ENCODE assay signal across 24 cellular contexts in genomic region chr19:475360-475759, GRCh38. TPM values are rescaled to one million over a fixed set of nuclear protein-coding genes. Genes with fewer than 3 reads are reported as not detected.
"Had no signal": no experiment of that assay in that cellular context is flagged by ENCODE, and none has a peak within 500 bp of the region (broad histone marks: within the 10 kb centered on the region; RNA-seq: fewer than 3 reads in every experiment).

No MANE protein-coding gene starts in this region.

- H3K9me3 ChIP-seq: ascending aorta, body of pancreas, Peyer's patch had no signal

- H3K4me3 Mint-ChIP-seq: activated CD4-positive, alpha-beta T cell treated with anti-CD3 and anti-CD28 coated beads, Interleukin-2, amount 10 ng/mL, durations not matched to agents 24 days and 14 days; activated CD8-positive, alpha-beta memory T cell treated with anti-CD3 and anti-CD28 coated beads, Interleukin-2, amount 10 ng/mL, durations not matched to agents 7 days and 5 days; activated naive CD4-positive, alpha-beta T cell treated with anti-CD3 and anti-CD28 coated beads, Interleukin-2, amount 50 U/mL, for 24 hours; activated T-cell treated with anti-CD3 and anti-CD28 coated beads, Interleukin-2, amount 50 U/mL, for 24 hours; activated T-helper 1 cell treated with anti-CD3 and anti-CD28 coated beads, Interleukin-12 subunit alpha, Interleukin-12 subunit beta, Interleukin-2, Interleukin-4 antibody, amounts not matched to agents 30 ng/mL and 10 ng/mL and 1 ng/mL, durations not matched to agents 14 hours and 24 hours and 36 hours; central memory CD8-positive, alpha-beta T cell; T-helper 1 cell treated with Interleukin-12 subunit alpha and Interleukin-12 subunit beta and Interleukin-4 antibody, amounts not matched to agents 30 μg/mL and 1 μg/mL, for 36 hours; WTC11 had no signal

- H3K27ac Mint-ChIP-seq: activated CD4-positive, alpha-beta T cell treated with anti-CD3 and anti-CD28 coated beads, Interleukin-2, amount 10 ng/mL, durations not matched to agents 24 days and 14 days; activated CD8-positive, alpha-beta memory T cell treated with anti-CD3 and anti-CD28 coated beads, Interleukin-2, amount 10 ng/mL, durations not matched to agents 7 days and 5 days; activated naive CD4-positive, alpha-beta T cell treated with anti-CD3 and anti-CD28 coated beads, Interleukin-2, amount 50 U/mL, for 24 hours; activated T-cell treated with anti-CD3 and anti-CD28 coated beads, Interleukin-2, amount 50 U/mL, for 24 hours; activated T-helper 1 cell treated with anti-CD3 and anti-CD28 coated beads, Interleukin-12 subunit alpha, Interleukin-12 subunit beta, Interleukin-2, Interleukin-4 antibody, amounts not matched to agents 30 ng/mL and 10 ng/mL and 1 ng/mL, durations not matched to agents 14 hours and 24 hours and 36 hours; T-helper 1 cell treated with Interleukin-12 subunit alpha and Interleukin-12 subunit beta and Interleukin-4 antibody, amounts not matched to agents 30 μg/mL and 1 μg/mL, for 36 hours; WTC11 had no signal

- H3K27me3 ChIP-seq: ascending aorta, body of pancreas, Peyer's patch had no signal

- H3K36me3 ChIP-seq: ascending aorta, Peyer's patch had no signal

- H3K4me3 ChIP-seq: ascending aorta, body of pancreas, Peyer's patch had no signal

- H3K27ac ChIP-seq: ascending aorta, body of pancreas, Peyer's patch had no signal

- DNase-seq: activated CD4-positive, alpha-beta T cell treated with anti-CD3 and anti-CD28 coated beads for 1 hour; activated CD4-positive, alpha-beta T cell treated with anti-CD3 and anti-CD28 coated beads, Interleukin-2, amount 10 ng/mL, durations not matched to agents 24 days and 14 days; activated CD4-positive, alpha-beta T cell treated with anti-CD3 and anti-CD28 coated beads, Interleukin-2, amount 50 U/mL, for 48 hours; activated CD8-positive, alpha-beta memory T cell treated with anti-CD3 and anti-CD28 coated beads, Interleukin-2, amount 10 ng/mL, durations not matched to agents 7 days and 5 days; activated effector memory CD4-positive, alpha-beta T cell treated with Interleukin-2 at 50 U/mL for 16 hours; activated naive CD4-positive, alpha-beta T cell; activated T-cell treated with anti-CD3 and anti-CD28 coated beads, Interleukin-2, amount 50 U/mL, for 24 hours; body of pancreas; Karpas-422; MM.1S; NCI-H1105; NCI-H1436; NCI-H1694 treated with DMSO at 0.1 percent for 48 hours; NCI-H2029 treated with DMSO at 0.1 percent for 48 hours; NCI-H510A treated with DMSO at 0.1 percent for 48 hours; Peyer's patch; SHP77 treated with DMSO at 0.1 percent for 48 hours had no signal

- H3K27me3 Mint-ChIP-seq: activated T-cell treated with anti-CD3 and anti-CD28 coated beads, Interleukin-2, amount 50 U/mL, for 24 hours; central memory CD8-positive, alpha-beta T cell had no signal

- H3K4me1 ChIP-seq: ascending aorta had no signal

- ATAC-seq: activated CD8-positive, alpha-beta memory T cell treated with anti-CD3 and anti-CD28 coated beads, Interleukin-2, amount 10 ng/mL, durations not matched to agents 7 days and 5 days; body of pancreas; WTC11 had no signal

- H3K4me1 Mint-ChIP-seq: WTC11 had no signal

RNA-seq across cellular contexts. Expression of gene SHC2, which starts 14.5 kb away (rescaled TPM):
- total RNA-seq: activated CD4-positive, alpha-beta T cell treated with anti-CD3 and anti-CD28 coated beads, Interleukin-2, amount 10 ng/mL, durations not matched to agents 24 days and 14 days; activated CD8-positive, alpha-beta memory T cell treated with anti-CD3 and anti-CD28 coated beads, Interleukin-2, amount 10 ng/mL, durations not matched to agents 7 days and 5 days; activated T-helper 1 cell treated with anti-CD3 and anti-CD28 coated beads, Interleukin-12 subunit alpha, Interleukin-12 subunit beta, Interleukin-2, Interleukin-4 antibody, amounts not matched to agents 30 ng/mL and 10 ng/mL and 1 ng/mL, durations not matched to agents 14 hours and 24 hours and 36 hours had no signal

RNA-seq across cellular contexts. Expression of gene MADCAM1, which starts 20.9 kb away (rescaled TPM):
- total RNA-seq: ascending aorta, SK-MEL-5 had no signal
